8 cellular contexts compared by ENCODE assay signal in the genomic region with DNA sequence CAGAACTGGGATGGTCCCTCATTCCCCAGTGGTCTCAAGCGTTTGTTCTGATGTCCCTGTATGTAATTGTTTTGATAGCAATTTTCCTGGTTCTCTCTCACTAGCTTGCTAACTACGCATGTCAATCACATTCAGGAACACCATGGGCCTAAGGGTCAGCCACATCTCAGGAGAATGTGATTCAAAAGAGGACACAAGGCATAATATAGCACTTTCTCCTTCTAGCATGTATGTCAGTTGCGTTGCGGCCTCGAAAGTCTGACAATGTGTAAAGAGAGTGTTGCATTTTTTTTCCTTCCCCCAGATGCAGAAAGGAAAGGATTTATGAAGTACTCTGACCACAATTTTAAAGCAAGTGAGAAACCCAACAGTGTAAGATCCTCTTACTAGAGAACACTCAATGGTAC. TPM values are rescaled to one million over a fixed set of nuclear protein-coding genes. Genes with fewer than 3 reads are reported as not detected.
DNase-seq lines count a peak whose midpoint lies in the region; ATAC-seq and TF ChIP-seq lines count a peak whose summit lies in the region.

No MANE protein-coding gene starts in this region.

- TF ChIP-seq CTCF in astrocyte of the spinal cord (IDR thresholded peaks at IDR 0.05; ENCODE audit: low read depth, low read length), result no peak
- no peak for TF ChIP-seq CTCF in lower lobe of right lung (IDR thresholded peaks at IDR 0.05)

- H3K9me3 ChIP-seq in CD8-positive, alpha-beta memory T cell (ENCODE audit: low read length), result no peaks in the 10 kb centered on the region
- H3K9me3 ChIP-seq in lower lobe of right lung, result no peaks in the 10 kb centered on the region

- DNase-seq in CD8-positive, alpha-beta memory T cell, result no peak
- no peak for DNase-seq in astrocyte of the spinal cord (ENCODE audit: low read depth, low spot score)
- no peak for DNase-seq in lower lobe of right lung
- no peak for DNase-seq in NCI-H345 (lab: John Stamatoyannopoulos, UW)
- DNase-seq in mucosa of gallbladder (ENCODE audit: low spot score), result no peak

- H3K9me3 Mint-ChIP-seq in CD8-positive, alpha-beta memory T cell, result no peaks in the 10 kb centered on the region
- H3K9me3 Mint-ChIP-seq in IgD-negative memory B cell, result no peaks in the 10 kb centered on the region

- H3K4me3 ChIP-seq in CD8-positive, alpha-beta memory T cell (ENCODE audit: low read length), result peak overlapping the region; percentile 83
- H3K4me3 ChIP-seq in astrocyte of the spinal cord (ENCODE audit: low read depth, low read length) (peak overlapping the region; percentile 44), lower lobe of right lung (peak overlapping the region; percentile 69), urinary bladder (ENCODE audit: low read depth, low read length) (peak overlapping the region; percentile 51)

- H3K27ac ChIP-seq in CD8-positive, alpha-beta memory T cell (ENCODE audit: low read depth, low read length), result peak overlapping the region; percentile 81
- H3K27ac ChIP-seq in lower lobe of right lung, result peak overlapping the region; percentile 97
- peak overlapping the region; percentile 79 for H3K27ac ChIP-seq in urinary bladder (ENCODE audit: low read depth)

- peaks cover 28 to 33% (median 28%) of the 10 kb centered on the region in 3 donors for H3K4me1 Mint-ChIP-seq in CD8-positive, alpha-beta memory T cell
- H3K4me1 Mint-ChIP-seq in IgD-negative memory B cell, result peaks cover 17 to 28% (median 19%) of the 10 kb centered on the region in 3 donors

- WGBS in urinary bladder, result 47% methylated on average over 5 of the region's 5 CpGs

- H3K36me3 Mint-ChIP-seq in CD8-positive, alpha-beta memory T cell, result peaks cover 0 to 4% (median 0%) of the 10 kb centered on the region in 3 donors
- no peaks in the 10 kb centered on the region for H3K36me3 Mint-ChIP-seq in IgD-negative memory B cell

- no peaks in the 10 kb centered on the region for H3K27me3 ChIP-seq in CD8-positive, alpha-beta memory T cell (ENCODE audit: insufficient read depth, low read length, poor library complexity, severe bottlenecking)
- no peaks in the 10 kb centered on the region for H3K27me3 ChIP-seq in lower lobe of right lung (ENCODE audit: low read depth)

- POLR2A ChIA-PET in CD8-positive, alpha-beta memory T cell (lab: Charles Lee), result interaction anchor here (3.1 kb wide), 1 partner anchor 32 kb away, joined by 23 read pairs; a partner anchor contains a TSS

- H3K27ac Mint-ChIP-seq in CD8-positive, alpha-beta memory T cell, result peak overlapping the region; percentile 91 to 98 (median 94)
- H3K27ac Mint-ChIP-seq in IgD-negative memory B cell, result peak overlapping the region; percentile 86 to 98 (median 98)

- H3K4me3 Mint-ChIP-seq in CD8-positive, alpha-beta memory T cell, result peak overlapping the region; percentile 86 to 95 (median 90)
- H3K4me3 Mint-ChIP-seq in IgD-negative memory B cell, result peak overlapping the region; percentile 87 to 96 (median 88)

- CTCF ChIA-PET in CD8-positive, alpha-beta memory T cell (lab: Charles Lee), result interaction anchor here (1.0 to 1.7 kb wide), 2 partner anchors 31 to 32 kb away, joined by 6 to 9 read pairs; a partner anchor contains a TSS

- no peaks in the 10 kb centered on the region for H3K36me3 ChIP-seq in CD8-positive, alpha-beta memory T cell (ENCODE audit: insufficient read depth, low read length)
- H3K36me3 ChIP-seq in lower lobe of right lung, result no peaks in the 10 kb centered on the region
- no peaks in the 10 kb centered on the region for H3K36me3 ChIP-seq in urinary bladder (ENCODE audit: insufficient read depth)

- no peak for ATAC-seq in lower lobe of right lung
- ATAC-seq in HG03457 (IDR thresholded peaks at IDR 0.05; ENCODE audit: unreplicated experiment), result no peak

- intact Hi-C loops in lower lobe of right lung (cut with DNase I), result no loop called here

- peaks cover 0 to 4% of the 10 kb centered on the region in 2 donors for H3K27me3 Mint-ChIP-seq in CD8-positive, alpha-beta memory T cell
- no peaks in the 10 kb centered on the region for H3K27me3 Mint-ChIP-seq in IgD-negative memory B cell

- H3K4me1 ChIP-seq in CD8-positive, alpha-beta memory T cell (ENCODE audit: insufficient read depth, low read length), result peaks cover 10% of the 10 kb centered on the region
- H3K4me1 ChIP-seq in lower lobe of right lung (peaks cover 15% of the 10 kb centered on the region), urinary bladder (ENCODE audit: insufficient read depth) (no peaks in the 10 kb centered on the region)

- in situ Hi-C loops in astrocyte of the spinal cord (cut with HindIII; ENCODE audit: low sequenced_read_pairs), result no loop called here

RNA-seq across cellular contexts. Expression of a gene that starts 32.0 kb away (rescaled TPM):
- 10 to 100 TPM; 69.9 to 79.2 TPM for total RNA-seq in CD8-positive, alpha-beta memory T cell
- 54.3 TPM for polyA plus RNA-seq in CD8-positive, alpha-beta memory T cell
- polyA plus RNA-seq in IgD-negative memory B cell (58.0 TPM), urinary bladder (55.0 TPM)
- total RNA-seq in lower lobe of right lung (93.0 TPM), urinary bladder (241 TPM), mucosa of gallbladder (112 TPM)
